In the genomic region with DNA sequence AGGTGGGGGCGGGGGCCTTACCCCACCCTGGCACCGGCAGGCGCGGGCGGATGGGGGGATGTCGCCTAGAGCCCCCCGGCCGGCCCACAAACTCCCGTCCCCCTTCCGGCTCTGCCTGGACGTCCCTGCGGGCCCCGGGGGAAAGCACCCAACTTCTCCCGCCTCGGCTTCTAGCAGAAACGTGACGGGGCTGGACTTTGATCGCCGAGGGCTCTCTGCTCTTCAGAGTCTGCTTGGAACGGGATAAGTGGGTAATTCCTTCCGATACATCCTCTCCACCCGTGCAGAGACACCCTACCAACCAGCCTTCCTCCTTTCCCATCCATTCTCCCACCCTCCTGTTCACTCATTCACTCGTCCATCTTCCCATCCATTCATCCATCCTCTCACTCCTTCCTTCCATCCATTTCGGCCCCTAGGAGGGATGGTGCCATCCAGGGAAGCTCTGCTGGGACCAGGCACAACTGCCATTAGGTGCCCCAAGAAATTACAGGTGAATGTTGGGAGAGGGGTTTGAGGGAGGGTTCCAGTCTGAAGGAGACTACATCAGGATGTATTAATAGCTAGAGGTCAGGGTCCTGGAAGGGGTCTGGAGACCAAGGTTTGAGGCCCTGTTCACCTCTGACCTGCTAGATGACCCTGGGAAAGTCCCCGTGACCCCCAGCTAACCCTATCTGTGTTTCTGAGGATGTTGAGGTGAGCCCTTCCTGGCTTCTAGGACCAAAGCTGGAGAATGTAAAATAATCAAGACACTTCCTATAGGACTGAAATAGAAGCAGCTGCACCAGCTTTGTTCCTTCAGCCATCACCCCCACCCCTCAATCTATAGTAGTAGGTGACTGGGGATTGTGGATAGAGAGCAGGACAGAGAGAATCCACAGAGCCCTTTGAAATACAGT, we compare ENCODE assay signal across 7 cellular contexts. TPM values are rescaled to one million over a fixed set of nuclear protein-coding genes. Genes with fewer than 3 reads are reported as not detected.
DNase-seq lines count a peak whose midpoint lies in the region; ATAC-seq lines count a peak whose summit lies in the region.

No MANE protein-coding gene starts in this region.

- peaks cover 64% of the 10 kb centered on the region for H3K27me3 Mint-ChIP-seq in activated T-helper 2 cell treated with anti-CD3 and anti-CD28 coated beads, Interferon-gamma antibody, Interleukin-2, Interleukin-4, amounts not matched to agents 10 μg/mL and 5 μg/mL and 100 μg/mL, durations not matched to agents 14 hours and 24 hours and 36 hours (ENCODE audit: low read depth)
- H3K27me3 Mint-ChIP-seq in stimulated activated naive CD8-positive, alpha-beta T cell treated with anti-CD3 and anti-CD28 coated beads, Interleukin-15, amount 100 ng/mL, for 72 hours, result peaks cover 56% of the 10 kb centered on the region

- H3K9me3 Mint-ChIP-seq in activated T-helper 2 cell treated with anti-CD3 and anti-CD28 coated beads, Interferon-gamma antibody, Interleukin-2, Interleukin-4, amounts not matched to agents 10 μg/mL and 5 μg/mL and 100 μg/mL, durations not matched to agents 14 hours and 24 hours and 36 hours, result no peaks in the 10 kb centered on the region
- H3K9me3 Mint-ChIP-seq in stimulated activated naive CD8-positive, alpha-beta T cell treated with anti-CD3 and anti-CD28 coated beads, Interleukin-15, amount 100 ng/mL, for 72 hours, result no peaks in the 10 kb centered on the region

- H3K4me1 Mint-ChIP-seq in activated T-helper 2 cell treated with anti-CD3 and anti-CD28 coated beads, Interferon-gamma antibody, Interleukin-2, Interleukin-4, amounts not matched to agents 10 μg/mL and 5 μg/mL and 100 μg/mL, durations not matched to agents 14 hours and 24 hours and 36 hours (ENCODE audit: low read depth), result peaks cover 9% of the 10 kb centered on the region
- H3K4me1 Mint-ChIP-seq in stimulated activated naive CD8-positive, alpha-beta T cell treated with anti-CD3 and anti-CD28 coated beads, Interleukin-15, amount 100 ng/mL, for 72 hours, result peaks cover 18% of the 10 kb centered on the region

- intact Hi-C loops in activated T-helper 2 cell treated with anti-CD3 and anti-CD28 coated beads, Interferon-gamma antibody, Interleukin-2, Interleukin-4, amounts not matched to agents 10 μg/mL and 5 μg/mL and 100 μg/mL, durations not matched to agents 14 hours and 24 hours and 36 hours (cut with micrococcal nuclease), result no loop called here

- peak; percentile 23 for ATAC-seq in HG02678 (IDR thresholded peaks at IDR 0.05; ENCODE audit: unreplicated experiment)
- no peak for ATAC-seq in stimulated activated naive CD8-positive, alpha-beta T cell treated with anti-CD3 and anti-CD28 coated beads, Interleukin-15, amount 100 ng/mL, for 72 hours

- H3K27ac Mint-ChIP-seq in activated T-helper 2 cell treated with anti-CD3 and anti-CD28 coated beads, Interferon-gamma antibody, Interleukin-2, Interleukin-4, amounts not matched to agents 10 μg/mL and 5 μg/mL and 100 μg/mL, durations not matched to agents 14 hours and 24 hours and 36 hours, result no peak overlapping the region
- peak overlapping the region in 1 of 2 donors; percentile 23 for H3K27ac Mint-ChIP-seq in stimulated activated naive CD8-positive, alpha-beta T cell treated with anti-CD3 and anti-CD28 coated beads, Interleukin-15, amount 100 ng/mL, for 72 hours

- H3K36me3 Mint-ChIP-seq in activated T-helper 2 cell treated with anti-CD3 and anti-CD28 coated beads, Interferon-gamma antibody, Interleukin-2, Interleukin-4, amounts not matched to agents 10 μg/mL and 5 μg/mL and 100 μg/mL, durations not matched to agents 14 hours and 24 hours and 36 hours (ENCODE audit: low read depth), result no peaks in the 10 kb centered on the region

- DNase-seq in activated T-helper 2 cell treated with anti-CD3 and anti-CD28 coated beads, Interferon-gamma antibody, Interleukin-2, Interleukin-4, amounts not matched to agents 10 μg/mL and 5 μg/mL and 100 μg/mL, durations not matched to agents 14 hours and 24 hours and 36 hours (ENCODE audit: low spot score), result no peak
- DNase-seq in left kidney (ENCODE audit: low read depth, low spot score), result peak; percentile 70
- DNase-seq in stimulated activated naive CD8-positive, alpha-beta T cell treated with anti-CD3 and anti-CD28 coated beads, Interleukin-15, amount 100 ng/mL, for 72 hours, result no peak
- no peak for DNase-seq in CD1c-positive myeloid dendritic cell (ENCODE audit: extremely low spot score)
- DNase-seq in NCI-H1417 treated with DMSO at 0.1 percent for 48 hours (lab: John Stamatoyannopoulos, UW), result no peak
- DNase-seq in stimulated activated CD4-positive, alpha-beta T cell treated with anti-CD3 and anti-CD28 coated beads, Interleukin-15, amount 100 ng/mL, for 24 hours, result no peak

- peak overlapping the region; percentile 34 for H3K4me3 Mint-ChIP-seq in activated T-helper 2 cell treated with anti-CD3 and anti-CD28 coated beads, Interferon-gamma antibody, Interleukin-2, Interleukin-4, amounts not matched to agents 10 μg/mL and 5 μg/mL and 100 μg/mL, durations not matched to agents 14 hours and 24 hours and 36 hours (ENCODE audit: low read depth)
- peak overlapping the region; percentile 78 to 82 for H3K4me3 Mint-ChIP-seq in stimulated activated naive CD8-positive, alpha-beta T cell treated with anti-CD3 and anti-CD28 coated beads, Interleukin-15, amount 100 ng/mL, for 72 hours

RNA-seq across cellular contexts. Expression of gene TTLL9, which starts 0.5 kb away (rescaled TPM):
- not detected in 2 replicates for total RNA-seq in activated T-helper 2 cell treated with anti-CD3 and anti-CD28 coated beads, Interferon-gamma antibody, Interleukin-2, Interleukin-4, amounts not matched to agents 10 μg/mL and 5 μg/mL and 100 μg/mL, durations not matched to agents 14 hours and 24 hours and 36 hours

RNA-seq across cellular contexts. Expression of gene DUSP15, which starts 0.6 kb away (rescaled TPM):
- total RNA-seq in activated T-helper 2 cell treated with anti-CD3 and anti-CD28 coated beads, Interferon-gamma antibody, Interleukin-2, Interleukin-4, amounts not matched to agents 10 μg/mL and 5 μg/mL and 100 μg/mL, durations not matched to agents 14 hours and 24 hours and 36 hours, result not detected in 2 replicates

RNA-seq across cellular contexts. Expression of gene FOXS1, which starts 25.5 kb away (rescaled TPM):
- not detected in 2 replicates for total RNA-seq in activated T-helper 2 cell treated with anti-CD3 and anti-CD28 coated beads, Interferon-gamma antibody, Interleukin-2, Interleukin-4, amounts not matched to agents 10 μg/mL and 5 μg/mL and 100 μg/mL, durations not matched to agents 14 hours and 24 hours and 36 hours

RNA-seq across cellular contexts. Expression of gene MYLK2, which starts 51.8 kb away (rescaled TPM):
- 0.27 and 0.51 TPM in 2 replicates for total RNA-seq in activated T-helper 2 cell treated with anti-CD3 and anti-CD28 coated beads, Interferon-gamma antibody, Interleukin-2, Interleukin-4, amounts not matched to agents 10 μg/mL and 5 μg/mL and 100 μg/mL, durations not matched to agents 14 hours and 24 hours and 36 hours
